ENCODE assay signal across 8 cellular contexts in the genomic region with DNA sequence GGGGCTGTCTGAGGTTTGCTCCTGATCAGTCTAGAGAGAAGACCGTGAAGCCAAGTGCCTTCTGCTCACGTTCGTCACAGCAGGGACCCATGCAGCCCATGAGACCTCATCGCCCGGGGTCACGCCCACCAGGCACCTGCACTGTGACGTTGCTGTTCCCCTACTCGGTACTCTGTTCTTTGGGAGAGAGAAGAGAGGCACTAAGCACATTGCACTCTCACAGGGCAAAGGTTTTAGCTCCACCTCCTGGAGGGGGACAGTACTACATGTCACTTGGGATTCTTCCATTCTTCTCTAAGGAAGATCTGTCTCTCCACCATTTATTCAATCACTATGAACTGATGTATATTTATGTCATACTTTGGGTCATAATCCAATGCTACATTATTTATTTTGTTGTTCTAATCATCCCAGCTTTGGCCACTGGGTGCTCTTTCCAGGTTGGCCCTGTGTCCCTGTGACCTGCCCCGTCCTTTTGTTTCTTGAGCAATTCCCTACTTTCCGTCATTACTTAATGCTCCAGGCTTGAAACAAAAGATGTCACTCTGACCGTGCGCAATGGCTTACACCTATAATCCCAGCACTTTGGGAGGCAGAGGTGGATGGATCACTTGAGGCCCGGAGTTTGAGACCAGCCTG. TPM values are rescaled to one million over a fixed set of nuclear protein-coding genes. Genes with fewer than 3 reads are reported as not detected.
DNase-seq lines count a peak whose midpoint lies in the region; ATAC-seq and TF ChIP-seq lines count a peak whose summit lies in the region.

No MANE protein-coding gene starts in this region.

- H4K20me1 ChIP-seq in DND-41 (ENCODE audit: insufficient read depth, low read length): 0 out of 2 replicates have a peak, but pooled peaks cover 3% of the 10 kb centered on the region

- H3K4me1 ChIP-seq in DND-41 (ENCODE audit: insufficient read depth, low read length): no peaks in the 10 kb centered on the region

- H3K27ac ChIP-seq in DND-41 (ENCODE audit: low read length): no peak overlapping the region

- ATAC-seq in DND-41 (ENCODE audit: insufficient read depth, low read depth) (peak; percentile 75), GM18520 (IDR thresholded peaks at IDR 0.05; ENCODE audit: unreplicated experiment) (no peak)
- peak; percentile 46 to 94 for ATAC-seq in activated naive CD4-positive, alpha-beta T cell treated with anti-CD3 and anti-CD28 coated beads, Interleukin-2, amount 50 U/mL, for 72 hours

- H3K9me3 ChIP-seq in DND-41 (ENCODE audit: insufficient read depth, low read length, severe bottlenecking): no peaks in the 10 kb centered on the region

- no peaks in the 10 kb centered on the region for H3K27me3 ChIP-seq in DND-41 (ENCODE audit: insufficient read depth, low read length, poor library complexity)

- no peak overlapping the region for H3K9ac ChIP-seq in DND-41 (ENCODE audit: low read depth, low read length)

- no peaks in the 10 kb centered on the region for H3K9me3 Mint-ChIP-seq in activated naive CD4-positive, alpha-beta T cell treated with anti-CD3 and anti-CD28 coated beads, Interleukin-2, amount 50 U/mL, for 72 hours

- H3K36me3 Mint-ChIP-seq in activated naive CD4-positive, alpha-beta T cell treated with anti-CD3 and anti-CD28 coated beads, Interleukin-2, amount 50 U/mL, for 72 hours: no peaks in the 10 kb centered on the region

- no peak overlapping the region for H3K27ac Mint-ChIP-seq in activated naive CD4-positive, alpha-beta T cell treated with anti-CD3 and anti-CD28 coated beads, Interleukin-2, amount 50 U/mL, for 72 hours

- DNase-seq in DND-41: peak; percentile 54
- DNase-seq in LHCN-M2 (ENCODE audit: low read depth): peak; percentile 25
- peak; percentile 56 for DNase-seq in SKM-1 treated with dmso at 0.1 percent for 144 hours (lab: John Stamatoyannopoulos, UW; ENCODE audit: unreplicated experiment)
- peak in 1 of 2 donors; percentile 69 for DNase-seq in activated naive CD4-positive, alpha-beta T cell treated with anti-CD3 and anti-CD28 coated beads, Interleukin-2, amount 50 U/mL, for 72 hours (ENCODE audit: low spot score in 2 of 2)
- DNase-seq in iPS-NIHi11 (ENCODE audit: low spot score): peak; percentile 81
- DNase-seq in stimulated activated CD4-positive, alpha-beta T cell treated with anti-CD3 and anti-CD28 coated beads, Interleukin-4, amount 100 ng/mL, for 1 hour: peak; percentile 24
- DNase-seq in occipital lobe (lab: John Stamatoyannopoulos, UW): no peak

- no peak overlapping the region for H2AFZ ChIP-seq in DND-41 (ENCODE audit: low read depth, low read length)

- no peaks in the 10 kb centered on the region for H3K36me3 ChIP-seq in DND-41 (ENCODE audit: insufficient read depth, low read length)

- no peak overlapping the region for H3K4me2 ChIP-seq in DND-41 (ENCODE audit: insufficient read depth, low read length)

- no peaks in the 10 kb centered on the region for H3K79me2 ChIP-seq in DND-41 (ENCODE audit: insufficient read depth, low read length)

- peak; percentile 81 for TF ChIP-seq CTCF in DND-41 (IDR thresholded peaks at IDR 0.05; ENCODE audit: borderline replicate concordance, extremely low read depth, low read length, poor library complexity, severe bottlenecking)

- H3K4me3 ChIP-seq in DND-41 (ENCODE audit: low read depth in 1 of 2, low read length in 2 of 2): no peak overlapping the region

RNA-seq across cellular contexts. Expression of gene BRD3, which starts 31.4 kb away (rescaled TPM):
- total RNA-seq in LHCN-M2 (2014; rRNA removed) (5.3 and 6.3 TPM in 2 replicates), occipital lobe (27.6 TPM)
- 10.2 TPM for polyA plus RNA-seq in LHCN-M2 (2012)
- total RNA-seq in activated naive CD4-positive, alpha-beta T cell treated with anti-CD3 and anti-CD28 coated beads, Interleukin-2, amount 50 U/mL, for 72 hours: 10 to 100 TPM; 24.6 to 29.5 TPM

RNA-seq across cellular contexts. Expression of gene WDR5, which starts 36.6 kb away (rescaled TPM):
- 32.6 and 38.6 TPM in 2 replicates for total RNA-seq in LHCN-M2 (2014; rRNA removed)
- 33.3 TPM for polyA plus RNA-seq in LHCN-M2 (2012)
- total RNA-seq in activated naive CD4-positive, alpha-beta T cell treated with anti-CD3 and anti-CD28 coated beads, Interleukin-2, amount 50 U/mL, for 72 hours: 10 to 100 TPM; 29.7 to 43.7 TPM
- total RNA-seq in occipital lobe: 26.4 TPM
